In genomic region chr10:78297997-78298396, GRCh38 we compare ENCODE assay signal across 15 cellular contexts.
"Had no signal": no experiment of that assay in that cellular context is flagged by ENCODE, and none has a peak within 500 bp of the region (broad histone marks: within the 10 kb centered on the region; RNA-seq: fewer than 3 reads in every experiment).

No MANE protein-coding gene starts in this region.

- H3K27me3 Mint-ChIP-seq: natural killer cell treated with Interleukin-12 subunit alpha and Interleukin-12 subunit beta and Interleukin-15 and Interleukin-18, amount 100 ng/mL, for 72 hours had no signal

- DNase-seq: caudate nucleus; colonic mucosa; effector CD4-positive, alpha-beta T cell; heart left ventricle; hippocampal formation; left colon; left ventricle myocardium superior; mucosa of descending colon; small intestine; stimulated activated CD4-positive, alpha-beta T cell treated with anti-CD3 and anti-CD28 coated beads, Interleukin-12 subunit alpha, Interleukin-12 subunit beta, amount 100 ng/mL, for 4 hours; stimulated activated naive CD8-positive, alpha-beta T cell treated with anti-CD3 and anti-CD28 coated beads, Interleukin-15, Interleukin-2, amounts not matched to agents 100 U/mL and 50 U/mL, for 24 hours; tibial artery had no signal

- H3K36me3 Mint-ChIP-seq: natural killer cell treated with Interleukin-12 subunit alpha and Interleukin-12 subunit beta and Interleukin-15 and Interleukin-18, amount 100 ng/mL, for 72 hours had no signal

- H3K27me3 ChIP-seq: colonic mucosa, heart left ventricle, right atrium auricular region, tibial artery had no signal

- H3K4me3 Mint-ChIP-seq: natural killer cell treated with Interleukin-12 subunit alpha and Interleukin-12 subunit beta and Interleukin-15 and Interleukin-18, amount 100 ng/mL, for 72 hours had no signal

- ATAC-seq: heart left ventricle; left colon; left ventricle myocardium superior; mucosa of descending colon; natural killer cell treated with Interleukin-12 subunit alpha and Interleukin-12 subunit beta and Interleukin-15 and Interleukin-18, amount 100 ng/mL, for 72 hours; stimulated activated naive CD8-positive, alpha-beta T cell treated with anti-CD3 and anti-CD28 coated beads, Interleukin-15, Interleukin-2, amounts not matched to agents 100 U/mL and 50 U/mL, for 24 hours had no signal

- H3K4me3 ChIP-seq: colonic mucosa, heart left ventricle, lung, mucosa of descending colon, right atrium auricular region, tibial artery had no signal

- H3K4me1 ChIP-seq: colonic mucosa had no signal

- H3K36me3 ChIP-seq: colonic mucosa, heart left ventricle, right atrium auricular region, tibial artery had no signal

- H3K27ac ChIP-seq: colonic mucosa, heart left ventricle, right atrium auricular region, tibial artery had no signal

- H3K9me3 ChIP-seq: colonic mucosa, mucosa of descending colon, right atrium auricular region, tibial artery had no signal
